8 cellular contexts compared by ENCODE assay signal in genomic region chr7:113015038-113015645, GRCh38.
DNase-seq lines count a peak whose midpoint lies in the region; ATAC-seq and TF ChIP-seq lines count a peak whose summit lies in the region.

No MANE protein-coding gene starts in this region.

- H3K79me2 ChIP-seq in neural progenitor cell (ENCODE audit: low read depth): no peaks in the 10 kb centered on the region

- H3K4me3 Mint-ChIP-seq in chondrocyte (ENCODE audit: unreplicated experiment) (no peak overlapping the region), neural progenitor cell (no peak overlapping the region)

- H3K4me1 ChIP-seq in neural progenitor cell: no peaks in the 10 kb centered on the region

- peaks cover 2% of the 10 kb centered on the region for H3K36me3 Mint-ChIP-seq in chondrocyte (ENCODE audit: low read depth)
- H3K36me3 Mint-ChIP-seq in neural progenitor cell: no peaks in the 10 kb centered on the region

- no peak for TF ChIP-seq POLR2A in NB4 (IDR thresholded peaks at IDR 0.05; ENCODE audit: extremely low read depth, insufficient read length)

- no peak overlapping the region for H3K27ac ChIP-seq in neural progenitor cell

- H3K4me1 Mint-ChIP-seq in chondrocyte (ENCODE audit: low read depth): no peaks in the 10 kb centered on the region
- no peaks in the 10 kb centered on the region for H3K4me1 Mint-ChIP-seq in neural progenitor cell

- no peaks in the 10 kb centered on the region for H3K36me3 ChIP-seq in neural progenitor cell

- TF ChIP-seq CTCF in NB4 (IDR thresholded peaks at IDR 0.05; ENCODE audit: low read depth, low read length): peak; percentile 24
- peak; percentile 87 for TF ChIP-seq CTCF in chondrocyte (IDR thresholded peaks at IDR 0.05)
- peak; percentile 47 for TF ChIP-seq CTCF in neural progenitor cell (IDR thresholded peaks at IDR 0.05)

- peaks cover 7% of the 10 kb centered on the region for H3K9me3 Mint-ChIP-seq in chondrocyte (ENCODE audit: low read depth)
- H3K9me3 Mint-ChIP-seq in neural progenitor cell: peaks cover 14% of the 10 kb centered on the region

- H3K27me3 Mint-ChIP-seq in chondrocyte (ENCODE audit: low read depth) (peaks cover 2% of the 10 kb centered on the region), neural progenitor cell (ENCODE audit: insufficient read depth, low read depth) (no peaks in the 10 kb centered on the region)

- H3K4me2 ChIP-seq in neural progenitor cell: no peak overlapping the region

- DNase-seq in EL (peak; percentile 41), NB4 (ENCODE audit: low read depth) (peak; percentile 46), chondrocyte (ENCODE audit: low spot score) (no peak), neural progenitor cell (ENCODE audit: low spot score) (no peak)

- no peak overlapping the region for H2AFZ ChIP-seq in neural progenitor cell (replicated peaks)

- H3F3A ChIP-seq in neural progenitor cell (ENCODE audit: low read depth): no peaks in the 10 kb centered on the region

- H3K9me3 ChIP-seq in neural progenitor cell (ENCODE audit: low read depth): no peaks in the 10 kb centered on the region

- no peak overlapping the region for H3K9ac ChIP-seq in neural progenitor cell

- H3K4me3 ChIP-seq in NB4 (ENCODE audit: low read depth, low read length): no peak overlapping the region
- no peak overlapping the region for H3K4me3 ChIP-seq in neural progenitor cell

- no peaks in the 10 kb centered on the region for H4K20me1 ChIP-seq in neural progenitor cell (ENCODE audit: low read depth)

- H3K27ac Mint-ChIP-seq in chondrocyte (ENCODE audit: unreplicated experiment) (no peak overlapping the region), neural progenitor cell (no peak overlapping the region)

- no peaks in the 10 kb centered on the region for H3K27me3 ChIP-seq in neural progenitor cell

- ATAC-seq in GM21381 (IDR thresholded peaks at IDR 0.05; ENCODE audit: unreplicated experiment): no peak
- no peak for ATAC-seq in HG03135 (IDR thresholded peaks at IDR 0.05; ENCODE audit: unreplicated experiment)
- ATAC-seq in HG03354 (IDR thresholded peaks at IDR 0.05; ENCODE audit: poor library complexity, severe bottlenecking, unreplicated experiment): no peak
- ATAC-seq in HG02852 (IDR thresholded peaks at IDR 0.05; ENCODE audit: unreplicated experiment): no peak

Comparison
In these comparisons a context has a peak if more than half of its experiments do, and no peak if none do; other contexts are left out.
1. DNase-seq: peak in EL (single experiment) and NB4 (single experiment); none in chondrocyte (single experiment) and neural progenitor cell (single experiment).
2. CTCF ChIP-seq: peak in every context shown above with its lines; median percentile 87 in chondrocyte; 47 in neural progenitor cell; 24 in NB4.